In the genomic region with DNA sequence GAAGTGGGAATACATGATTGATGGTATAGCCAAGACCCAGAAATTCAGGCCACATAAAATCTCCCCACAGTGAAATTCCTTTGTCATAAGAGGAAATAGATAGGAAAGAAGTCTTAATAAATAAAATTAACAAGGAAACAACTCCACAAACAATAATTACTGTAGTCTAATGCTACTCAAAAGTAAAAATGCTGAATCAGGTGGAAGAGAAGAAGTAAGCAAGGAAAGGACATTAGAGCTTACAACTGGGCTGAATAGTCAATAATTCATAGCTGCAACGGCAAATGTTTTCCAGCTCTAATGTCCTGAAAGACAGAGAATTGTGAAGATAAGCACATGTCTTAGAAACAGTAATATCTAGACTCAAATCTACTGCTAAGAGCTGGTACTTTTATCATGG, we compare ENCODE assay signal across 38 cellular contexts.
"Had no signal": no experiment of that assay in that cellular context is flagged by ENCODE, and none has a peak within 500 bp of the region (broad histone marks: within the 10 kb centered on the region; RNA-seq: fewer than 3 reads in every experiment).

No MANE protein-coding gene starts in this region.

- H3K4me1 Mint-ChIP-seq: activated B cell treated with CpG ODN at 0.5 μM for 24 hours; activated CD4-positive, alpha-beta T cell treated with anti-CD3 and anti-CD28 coated beads, Interleukin-2, amount 10 ng/mL, durations not matched to agents 24 days and 14 days; activated naive CD4-positive, alpha-beta T cell treated with anti-CD3 and anti-CD28 coated beads, Interleukin-2, amount 10 ng/mL, durations not matched to agents 7 days and 5 days; activated naive CD4-positive, alpha-beta T cell treated with anti-CD3 and anti-CD28 coated beads, Interleukin-2, amount 50 U/mL, for 24 hours; activated naive CD8-positive, alpha-beta T cell treated with anti-CD3 and anti-CD28 coated beads, Interleukin-2, amount 10 ng/mL, durations not matched to agents 7 days and 5 days; activated naive CD8-positive, alpha-beta T cell treated with anti-CD3 and anti-CD28 coated beads, Interleukin-2, amount 50 U/mL, for 24 hours; activated T-helper 17 cell treated with anti-CD3 and anti-CD28 coated beads, Interleukin-2, amount 50 U/mL, for 72 hours; central memory CD8-positive, alpha-beta T cell had no signal

- H3K27me3 Mint-ChIP-seq: activated B cell treated with CpG ODN at 0.5 μM for 24 hours; activated CD4-positive, alpha-beta T cell treated with anti-CD3 and anti-CD28 coated beads, Interleukin-2, amount 10 ng/mL, durations not matched to agents 24 days and 14 days; activated CD8-positive, alpha-beta T cell treated with anti-CD3 and anti-CD28 coated beads for 36 hours; activated naive CD4-positive, alpha-beta T cell treated with anti-CD3 and anti-CD28 coated beads, Interleukin-2, amount 10 ng/mL, durations not matched to agents 7 days and 5 days; activated naive CD8-positive, alpha-beta T cell; activated naive CD8-positive, alpha-beta T cell treated with anti-CD3 and anti-CD28 coated beads, Interleukin-2, amount 50 U/mL, for 24 hours; activated T-helper 17 cell treated with anti-CD3 and anti-CD28 coated beads, Interleukin-2, amount 50 U/mL, for 72 hours; central memory CD8-positive, alpha-beta T cell had no signal

- H3K27ac Mint-ChIP-seq: activated B cell treated with CpG ODN at 0.5 μM for 24 hours; activated CD4-positive, alpha-beta memory T cell treated with anti-CD3 and anti-CD28 coated beads for 36 hours; activated CD4-positive, alpha-beta T cell treated with anti-CD3 and anti-CD28 coated beads, Interleukin-2, amount 10 ng/mL, durations not matched to agents 24 days and 14 days; activated CD8-positive, alpha-beta T cell treated with anti-CD3 and anti-CD28 coated beads for 36 hours; activated naive CD4-positive, alpha-beta T cell treated with anti-CD3 and anti-CD28 coated beads, Interleukin-2, amount 10 ng/mL, durations not matched to agents 7 days and 5 days; activated naive CD4-positive, alpha-beta T cell treated with anti-CD3 and anti-CD28 coated beads, Interleukin-2, amount 50 U/mL, for 24 hours; activated naive CD8-positive, alpha-beta T cell; activated naive CD8-positive, alpha-beta T cell treated with anti-CD3 and anti-CD28 coated beads, Interleukin-2, amount 10 ng/mL, durations not matched to agents 7 days and 5 days; activated naive CD8-positive, alpha-beta T cell treated with anti-CD3 and anti-CD28 coated beads, Interleukin-2, amount 50 U/mL, for 24 hours; activated T-cell treated with anti-CD3 and anti-CD28 coated beads, Interleukin-2, amount 50 U/mL, for 72 hours; activated T-helper 1 cell treated with anti-CD3 and anti-CD28 coated beads, Interleukin-12 subunit alpha, Interleukin-12 subunit beta, Interleukin-2, Interleukin-4 antibody, amounts not matched to agents 30 ng/mL and 10 ng/mL and 1 ng/mL, durations not matched to agents 14 hours and 24 hours and 36 hours; activated T-helper 17 cell treated with anti-CD3 and anti-CD28 coated beads, Interleukin-2, amount 50 U/mL, for 72 hours; T-helper 1 cell treated with Interleukin-12 subunit alpha and Interleukin-12 subunit beta and Interleukin-4 antibody, amounts not matched to agents 30 μg/mL and 1 μg/mL, for 36 hours; T-helper 2 cell treated with Interferon-gamma antibody and Interleukin-4, amounts not matched to agents 5 μg/mL and 100 μg/mL, for 36 hours had no signal

- ATAC-seq: activated CD8-positive, alpha-beta T cell treated with anti-CD3 and anti-CD28 coated beads for 36 hours; activated naive CD8-positive, alpha-beta T cell treated with anti-CD3 and anti-CD28 coated beads, Interleukin-2, amount 50 U/mL, for 24 hours; activated T-cell treated with anti-CD3 and anti-CD28 coated beads, Interleukin-2, amount 50 U/mL, for 4 hours; activated T-cell treated with anti-CD3 and anti-CD28 coated beads, Interleukin-2, amount 50 U/mL, for 72 hours; activated T-helper 17 cell treated with anti-CD3 and anti-CD28 coated beads, Interleukin-2, amount 50 U/mL, for 72 hours had no signal

- H3K27me3 ChIP-seq: ascending aorta, cardiac muscle cell had no signal

- H3K4me3 Mint-ChIP-seq: activated B cell treated with CpG ODN at 0.5 μM for 24 hours; activated CD4-positive, alpha-beta memory T cell treated with anti-CD3 and anti-CD28 coated beads for 36 hours; activated CD4-positive, alpha-beta T cell treated with anti-CD3 and anti-CD28 coated beads, Interleukin-2, amount 10 ng/mL, durations not matched to agents 24 days and 14 days; activated CD8-positive, alpha-beta T cell treated with anti-CD3 and anti-CD28 coated beads for 36 hours; activated naive CD4-positive, alpha-beta T cell treated with anti-CD3 and anti-CD28 coated beads, Interleukin-2, amount 10 ng/mL, durations not matched to agents 7 days and 5 days; activated naive CD4-positive, alpha-beta T cell treated with anti-CD3 and anti-CD28 coated beads, Interleukin-2, amount 50 U/mL, for 24 hours; activated naive CD8-positive, alpha-beta T cell; activated naive CD8-positive, alpha-beta T cell treated with anti-CD3 and anti-CD28 coated beads, Interleukin-2, amount 10 ng/mL, durations not matched to agents 7 days and 5 days; activated naive CD8-positive, alpha-beta T cell treated with anti-CD3 and anti-CD28 coated beads, Interleukin-2, amount 50 U/mL, for 24 hours; activated T-cell treated with anti-CD3 and anti-CD28 coated beads, Interleukin-2, amount 50 U/mL, for 4 hours; activated T-cell treated with anti-CD3 and anti-CD28 coated beads, Interleukin-2, amount 50 U/mL, for 72 hours; activated T-helper 1 cell treated with anti-CD3 and anti-CD28 coated beads, Interleukin-12 subunit alpha, Interleukin-12 subunit beta, Interleukin-2, Interleukin-4 antibody, amounts not matched to agents 30 ng/mL and 10 ng/mL and 1 ng/mL, durations not matched to agents 14 hours and 24 hours and 36 hours; activated T-helper 17 cell treated with anti-CD3 and anti-CD28 coated beads, Interleukin-2, amount 50 U/mL, for 72 hours; brain; central memory CD8-positive, alpha-beta T cell; T-helper 1 cell treated with Interleukin-12 subunit alpha and Interleukin-12 subunit beta and Interleukin-4 antibody, amounts not matched to agents 30 μg/mL and 1 μg/mL, for 36 hours; T-helper 2 cell treated with Interferon-gamma antibody and Interleukin-4, amounts not matched to agents 5 μg/mL and 100 μg/mL, for 36 hours had no signal

- DNase-seq: activated B cell treated with CpG ODN at 0.5 μM for 24 hours; activated CD4-positive, alpha-beta memory T cell treated with anti-CD3 and anti-CD28 coated beads for 36 hours; activated CD4-positive, alpha-beta T cell treated with anti-CD3 and anti-CD28 coated beads for 4 hours; activated CD4-positive, alpha-beta T cell treated with anti-CD3 and anti-CD28 coated beads, Interleukin-2, amount 10 ng/mL, durations not matched to agents 24 days and 14 days; activated CD4-positive, alpha-beta T cell treated with anti-CD3 and anti-CD28 coated beads, Interleukin-2, amount 50 U/mL, for 1 hour; activated CD4-positive, alpha-beta T cell treated with anti-CD3 and anti-CD28 coated beads, Interleukin-2, amount 50 U/mL, for 4 hours; activated CD4-positive, CD25-positive, alpha-beta regulatory T cell treated with anti-CD3 and anti-CD28 coated beads, Interleukin-2, amount 50 U/mL, for 72 hours; activated CD8-positive, alpha-beta memory T cell treated with anti-CD3 and anti-CD28 coated beads, Interleukin-2, amount 50 U/mL, for 4 hours; activated CD8-positive, alpha-beta T cell treated with anti-CD3 and anti-CD28 coated beads for 36 hours; activated effector memory CD4-positive, alpha-beta T cell treated with Interleukin-2 at 50 U/mL for 16 hours; activated gamma-delta T cell; activated naive CD4-positive, alpha-beta T cell treated with anti-CD3 and anti-CD28 coated beads, Interleukin-2, amount 10 ng/mL, durations not matched to agents 7 days and 5 days; activated naive CD4-positive, alpha-beta T cell treated with Interleukin-2 at 50 U/mL for 16 hours; activated naive CD8-positive, alpha-beta T cell treated with anti-CD3 and anti-CD28 coated beads, Interleukin-2, amount 10 ng/mL, durations not matched to agents 7 days and 5 days; activated naive CD8-positive, alpha-beta T cell treated with anti-CD3 and anti-CD28 coated beads, Interleukin-2, amount 50 U/mL, for 24 hours; activated T-cell treated with anti-CD3 and anti-CD28 coated beads for 4 hours; activated T-cell treated with anti-CD3 and anti-CD28 coated beads, Interleukin-2, amount 50 U/mL, for 1 hour; activated T-cell treated with anti-CD3 and anti-CD28 coated beads, Interleukin-2, amount 50 U/mL, for 4 hours; activated T-cell treated with anti-CD3 and anti-CD28 coated beads, Interleukin-2, amount 50 U/mL, for 72 hours; amygdala; anterior cingulate cortex; cerebellar nuclear complex; T-helper 1 cell; T-helper 2 cell; T-helper 9 cell had no signal

- H3K36me3 ChIP-seq: ascending aorta, cardiac muscle cell had no signal

- H3K27ac ChIP-seq: ascending aorta, cardiac muscle cell, VCaP had no signal

- H3K4me3 ChIP-seq: ascending aorta, cardiac muscle cell had no signal

- H3K9me3 Mint-ChIP-seq: activated B cell treated with CpG ODN at 0.5 μM for 24 hours; activated CD4-positive, alpha-beta memory T cell treated with anti-CD3 and anti-CD28 coated beads for 36 hours; activated CD4-positive, alpha-beta T cell treated with anti-CD3 and anti-CD28 coated beads, Interleukin-2, amount 10 ng/mL, durations not matched to agents 24 days and 14 days; activated CD8-positive, alpha-beta T cell treated with anti-CD3 and anti-CD28 coated beads for 36 hours; activated naive CD4-positive, alpha-beta T cell treated with anti-CD3 and anti-CD28 coated beads, Interleukin-2, amount 10 ng/mL, durations not matched to agents 7 days and 5 days; activated naive CD4-positive, alpha-beta T cell treated with anti-CD3 and anti-CD28 coated beads, Interleukin-2, amount 50 U/mL, for 24 hours; activated naive CD8-positive, alpha-beta T cell treated with anti-CD3 and anti-CD28 coated beads, Interleukin-2, amount 10 ng/mL, durations not matched to agents 7 days and 5 days; activated naive CD8-positive, alpha-beta T cell treated with anti-CD3 and anti-CD28 coated beads, Interleukin-2, amount 50 U/mL, for 24 hours; activated T-cell treated with anti-CD3 and anti-CD28 coated beads, Interleukin-2, amount 50 U/mL, for 4 hours; activated T-cell treated with anti-CD3 and anti-CD28 coated beads, Interleukin-2, amount 50 U/mL, for 72 hours; activated T-helper 1 cell treated with anti-CD3 and anti-CD28 coated beads, Interleukin-12 subunit alpha, Interleukin-12 subunit beta, Interleukin-2, Interleukin-4 antibody, amounts not matched to agents 30 ng/mL and 10 ng/mL and 1 ng/mL, durations not matched to agents 14 hours and 24 hours and 36 hours; activated T-helper 17 cell treated with anti-CD3 and anti-CD28 coated beads, Interleukin-2, amount 50 U/mL, for 72 hours; T-helper 1 cell treated with Interleukin-12 subunit alpha and Interleukin-12 subunit beta and Interleukin-4 antibody, amounts not matched to agents 30 μg/mL and 1 μg/mL, for 36 hours; T-helper 2 cell treated with Interferon-gamma antibody and Interleukin-4, amounts not matched to agents 5 μg/mL and 100 μg/mL, for 36 hours had no signal

- FAIRE-seq: bronchial epithelial cell, TTC549 had no signal

- H3K9me3 ChIP-seq: ascending aorta had no signal

- H3K4me1 ChIP-seq: ascending aorta had no signal

- H3K36me3 Mint-ChIP-seq: activated CD4-positive, alpha-beta memory T cell treated with anti-CD3 and anti-CD28 coated beads for 36 hours; activated naive CD4-positive, alpha-beta T cell treated with anti-CD3 and anti-CD28 coated beads, Interleukin-2, amount 10 ng/mL, durations not matched to agents 7 days and 5 days; activated naive CD4-positive, alpha-beta T cell treated with anti-CD3 and anti-CD28 coated beads, Interleukin-2, amount 50 U/mL, for 24 hours; activated naive CD8-positive, alpha-beta T cell; activated naive CD8-positive, alpha-beta T cell treated with anti-CD3 and anti-CD28 coated beads, Interleukin-2, amount 10 ng/mL, durations not matched to agents 7 days and 5 days; brain had no signal
